In genomic region chr15:101209285-101209821, GRCh38 we compare ENCODE assay signal across 15 cellular contexts. TPM values are rescaled to one million over a fixed set of nuclear protein-coding genes. Genes with fewer than 3 reads are reported as not detected.
A peak's percentile ranks its signal among the peaks of the same experiment; 100 is the strongest.
DNase-seq lines count a peak whose midpoint lies in the region; ATAC-seq and TF ChIP-seq lines count a peak whose summit lies in the region.
"Had no signal": no experiment of that assay in that cellular context is flagged by ENCODE, and none has a peak within 500 bp of the region (broad histone marks: within the 10 kb centered on the region; RNA-seq: fewer than 3 reads in every experiment).

No MANE protein-coding gene starts in this region.

- DNase-seq in activated naive CD4-positive, alpha-beta T cell treated with anti-CD3 and anti-CD28 coated beads, Interleukin-2, amount 50 U/mL, for 72 hours (ENCODE audit: low spot score in 2 of 2) = no peak
- no peak for DNase-seq in activated naive CD4-positive, alpha-beta T cell treated with Interleukin-2 at 50 U/mL for 16 hours
- DNase-seq in esophagus muscularis mucosa (ENCODE audit: extremely low spot score) = no peak
- DNase-seq in activated CD8-positive, alpha-beta memory T cell treated with anti-CD3 and anti-CD28 coated beads for 24 hours = no peak
- DNase-seq: amniotic stem cell; Caco-2; KBM-7; NCI-H1105 treated with DMSO at 0.1 percent for 48 hours; stimulated activated CD4-positive, alpha-beta T cell treated with anti-CD3 and anti-CD28 coated beads, Interleukin-4, amount 100 ng/mL, for 1 hour had no signal

- H3K36me3 ChIP-seq in esophagus muscularis mucosa = no peaks in the 10 kb centered on the region
- H3K36me3 ChIP-seq in skeletal muscle tissue (ENCODE audit: control insufficient read depth in 3 of 3, insufficient read depth in 3 of 3, low read length in 3 of 3) = no peaks in the 10 kb centered on the region

- intact Hi-C loops in esophagus muscularis mucosa (cut with DNase I) = no loop called here

- no peaks in the 10 kb centered on the region for H3K9me3 Mint-ChIP-seq in activated naive CD4-positive, alpha-beta T cell treated with anti-CD3 and anti-CD28 coated beads, Interleukin-2, amount 50 U/mL, for 72 hours
- H3K9me3 Mint-ChIP-seq: memory B cell had no signal

- H3K27ac ChIP-seq in VCaP (peak overlapping the region; percentile 34; the same call in 1 of the 2 replicates), esophagus muscularis mucosa (replicated peaks in 1 of 4) (peak overlapping the region; percentile 11 to 37 (median 20)), skeletal muscle tissue (ENCODE audit: low read depth, low read length) (peak overlapping the region; percentile 26)

- H3K4me1 ChIP-seq in esophagus muscularis mucosa (peaks cover 35 to 82% (median 63%) of the 10 kb centered on the region in 4 donors), skeletal muscle tissue (ENCODE audit: control insufficient read depth in 3 of 3, insufficient read depth in 3 of 3, low read length in 3 of 3) (peaks cover 0 to 9% (median 4%) of the 10 kb centered on the region in 3 donors)

- peaks cover 0 to 14% of the 10 kb centered on the region in 2 donors for H3K36me3 Mint-ChIP-seq in activated naive CD4-positive, alpha-beta T cell treated with anti-CD3 and anti-CD28 coated beads, Interleukin-2, amount 50 U/mL, for 72 hours

- no peak for TF ChIP-seq POLR2A in esophagus muscularis mucosa (IDR thresholded peaks at IDR 0.05; ENCODE audit: low read depth)

- H3K27ac Mint-ChIP-seq in activated naive CD4-positive, alpha-beta T cell treated with anti-CD3 and anti-CD28 coated beads, Interleukin-2, amount 50 U/mL, for 72 hours = peak overlapping the region; percentile 67 to 93

- 82% methylated on average over 5 of the region's 5 CpGs for WGBS in esophagus muscularis mucosa

- no peak overlapping the region for H3K4me3 ChIP-seq in esophagus muscularis mucosa
- no peak overlapping the region for H3K4me3 ChIP-seq in skeletal muscle tissue (ENCODE audit: low read length in 3 of 3)

- TF ChIP-seq EP300 in esophagus muscularis mucosa (IDR thresholded peaks at IDR 0.05) = no peak

- no peak for ATAC-seq in activated naive CD4-positive, alpha-beta T cell treated with anti-CD3 and anti-CD28 coated beads, Interleukin-2, amount 50 U/mL, for 72 hours
- ATAC-seq in GM21423 (IDR thresholded peaks at IDR 0.05; ENCODE audit: unreplicated experiment) (no peak), HG02870 (IDR thresholded peaks at IDR 0.05; ENCODE audit: unreplicated experiment) (no peak)
- ATAC-seq: sciatic nerve had no signal

- H3K9me3 ChIP-seq in esophagus muscularis mucosa = no peaks in the 10 kb centered on the region
- no peaks in the 10 kb centered on the region for H3K9me3 ChIP-seq in skeletal muscle tissue (ENCODE audit: control insufficient read depth in 3 of 3, low read length in 3 of 3)
- H3K9me3 ChIP-seq: Caco-2 had no signal

- no peak for TF ChIP-seq CTCF in VCaP (conservative IDR thresholded peaks at IDR 0.05)
- no peak for TF ChIP-seq CTCF in esophagus muscularis mucosa (IDR thresholded peaks at IDR 0.05)

- no peak overlapping the region for H3K9ac ChIP-seq in skeletal muscle tissue (ENCODE audit: low read depth in 1 of 3, low read length in 3 of 3)

- no peaks in the 10 kb centered on the region for H3K27me3 ChIP-seq in esophagus muscularis mucosa
- H3K27me3 ChIP-seq in skeletal muscle tissue (ENCODE audit: control insufficient read depth in 3 of 3, insufficient read depth in 3 of 3, low read length in 3 of 3) = no peaks in the 10 kb centered on the region

RNA-seq across cellular contexts. Expression of gene CHSY1, which starts 42.5 kb away (rescaled TPM):
- total RNA-seq in activated naive CD4-positive, alpha-beta T cell treated with anti-CD3 and anti-CD28 coated beads, Interleukin-2, amount 50 U/mL, for 72 hours = 10 to 100 TPM; 45.5 to 54.1 TPM
- 10 to 100 TPM; 13.3 to 31.6 (median 19.6) TPM for total RNA-seq in esophagus muscularis mucosa
- 29.7 TPM for total RNA-seq in skeletal muscle tissue
